In genomic region chr11:35945137-35945518, GRCh38 we compare ENCODE assay signal across 10 cellular contexts. TPM values are rescaled to one million over a fixed set of nuclear protein-coding genes. Genes with fewer than 3 reads are reported as not detected.
DNase-seq lines count a peak whose midpoint lies in the region; ATAC-seq and TF ChIP-seq lines count a peak whose summit lies in the region.
"Had no signal": no experiment of that assay in that cellular context is flagged by ENCODE, and none has a peak within 500 bp of the region (broad histone marks: within the 10 kb centered on the region; RNA-seq: fewer than 3 reads in every experiment).

No MANE protein-coding gene starts in this region.

- TF ChIP-seq CTCF in AG10803 (conservative IDR thresholded peaks at IDR 0.05; ENCODE audit: low read length), result no peak
- TF ChIP-seq CTCF in natural killer cell (IDR thresholded peaks at IDR 0.05), result no peak

- no peak overlapping the region for H3K27ac ChIP-seq in HUES64 (ENCODE audit: low read depth, low read length)
- H3K27ac ChIP-seq in caudate nucleus (ENCODE audit: low read depth, low read length), result peak overlapping the region; percentile 67

- H3K9me3 Mint-ChIP-seq in natural killer cell, result no peaks in the 10 kb centered on the region

- no peaks in the 10 kb centered on the region for H3K9me3 ChIP-seq in HUES64 (ENCODE audit: insufficient read depth, low read depth, low read length)

- DNase-seq in AG10803 (ENCODE audit: low read depth) (no peak), caudate nucleus (lab: John Stamatoyannopoulos, UW) (peak in 1 of 61 donors; percentile 25), natural killer cell (no peak), ecto neural progenitor cell (ENCODE audit: low spot score) (no peak), globus pallidus (ENCODE audit: low spot score) (no peak)
- no peak for DNase-seq in activated CD8-positive, alpha-beta memory T cell treated with anti-CD3 and anti-CD28 coated beads, Interleukin-2, amount 50 U/mL, for 4 hours
- DNase-seq: activated CD8-positive, alpha-beta memory T cell treated with anti-CD3 and anti-CD28 coated beads, Interleukin-2, amount 50 U/mL, for 48 hours had no signal

- H3K27ac Mint-ChIP-seq in natural killer cell, result no peak overlapping the region

- H3K4me1 ChIP-seq in HUES64 (ENCODE audit: insufficient read depth, low read length), result peaks cover 40% of the 10 kb centered on the region

- ATAC-seq in natural killer cell (no peak), GM21381 (IDR thresholded peaks at IDR 0.05; ENCODE audit: unreplicated experiment) (no peak)
- ATAC-seq: left colon had no signal

- no peaks in the 10 kb centered on the region for H3K36me3 ChIP-seq in HUES64 (ENCODE audit: insufficient read depth, low read length)

- H3K27me3 ChIP-seq in HUES64 (ENCODE audit: insufficient read depth, low read length), result peaks cover 24% of the 10 kb centered on the region

- H3K4me3 ChIP-seq in AG10803 (ENCODE audit: low read length), result peak overlapping the region; percentile 75
- H3K4me3 ChIP-seq in HUES64 (ENCODE audit: low read length), result peak overlapping the region; percentile 88

- peaks cover 11 to 20% of the 10 kb centered on the region in 2 donors for H3K4me1 Mint-ChIP-seq in natural killer cell

- 78% methylated on average over 2 of the region's 2 CpGs for WGBS in HUES64

- no peaks in the 10 kb centered on the region for H3K36me3 Mint-ChIP-seq in natural killer cell

- H3K27me3 Mint-ChIP-seq in natural killer cell (ENCODE audit: low read depth in 2 of 2), result peaks cover 25 to 39% of the 10 kb centered on the region in 2 donors

- intact Hi-C loops in natural killer cell (cut with micrococcal nuclease), result no loop called here

- H3K9ac ChIP-seq in HUES64 (ENCODE audit: low read depth, low read length), result peak overlapping the region; percentile 89; the same call in 1 of the 2 replicates

- H3K4me3 Mint-ChIP-seq in natural killer cell, result peak overlapping the region; percentile 74

RNA-seq across cellular contexts. Expression of gene LDLRAD3, which starts 1.3 kb away (rescaled TPM):
- 12.8 TPM for polyA plus RNA-seq in HUES64 (2013, experiment 1 of 2)
- polyA plus RNA-seq in HUES64 (2013, experiment 2 of 2), result 15.0 TPM
- 1 to 10 TPM; 1.0 to 1.5 (median 1.2) TPM for total RNA-seq in natural killer cell
